In the genomic region with DNA sequence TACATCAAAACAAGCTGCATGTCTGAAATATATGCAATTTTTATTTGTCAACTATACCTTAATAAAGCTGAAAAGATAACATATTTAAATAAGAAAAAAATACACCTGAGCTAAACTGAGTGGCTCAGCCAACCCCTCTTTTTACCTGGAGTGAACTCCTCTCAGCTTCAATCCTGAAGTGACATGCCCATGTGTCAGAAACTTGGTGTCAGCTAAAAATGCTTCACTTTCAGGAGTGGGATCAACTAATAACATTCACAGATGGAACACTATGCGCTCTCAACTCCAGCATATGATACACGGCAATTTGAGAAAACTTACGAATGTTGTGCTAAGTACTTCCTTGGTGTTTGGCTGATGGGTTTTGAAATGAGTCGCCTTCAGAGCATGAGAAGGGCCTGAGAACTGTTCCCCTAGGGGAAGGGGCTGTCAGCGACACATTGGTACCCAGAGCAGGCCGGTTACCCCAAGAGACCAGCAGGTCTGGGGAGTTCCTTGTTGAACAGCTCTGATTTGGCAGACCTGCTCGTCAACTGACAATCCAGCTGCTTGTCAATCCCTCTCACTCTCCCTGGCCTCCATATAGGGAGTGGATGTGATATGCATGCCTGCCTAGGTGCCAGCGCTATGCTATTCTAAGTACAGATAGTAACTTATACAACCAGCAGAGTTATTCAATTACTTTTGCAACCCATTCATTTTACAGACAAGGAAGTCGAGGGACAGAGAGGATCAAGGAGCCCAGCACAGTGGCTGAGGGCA, we compare ENCODE assay signal across 4 cellular contexts.
"Had no signal": no experiment of that assay in that cellular context is flagged by ENCODE, and none has a peak within 500 bp of the region (broad histone marks: within the 10 kb centered on the region; RNA-seq: fewer than 3 reads in every experiment).

No MANE protein-coding gene starts in this region.

- H3K27ac ChIP-seq: HL-60 had no signal

- ATAC-seq: HepG2, K562 had no signal

- DNase-seq: IMR-90 had no signal

- H3K4me3 ChIP-seq: K562 had no signal
